In the genomic region with DNA sequence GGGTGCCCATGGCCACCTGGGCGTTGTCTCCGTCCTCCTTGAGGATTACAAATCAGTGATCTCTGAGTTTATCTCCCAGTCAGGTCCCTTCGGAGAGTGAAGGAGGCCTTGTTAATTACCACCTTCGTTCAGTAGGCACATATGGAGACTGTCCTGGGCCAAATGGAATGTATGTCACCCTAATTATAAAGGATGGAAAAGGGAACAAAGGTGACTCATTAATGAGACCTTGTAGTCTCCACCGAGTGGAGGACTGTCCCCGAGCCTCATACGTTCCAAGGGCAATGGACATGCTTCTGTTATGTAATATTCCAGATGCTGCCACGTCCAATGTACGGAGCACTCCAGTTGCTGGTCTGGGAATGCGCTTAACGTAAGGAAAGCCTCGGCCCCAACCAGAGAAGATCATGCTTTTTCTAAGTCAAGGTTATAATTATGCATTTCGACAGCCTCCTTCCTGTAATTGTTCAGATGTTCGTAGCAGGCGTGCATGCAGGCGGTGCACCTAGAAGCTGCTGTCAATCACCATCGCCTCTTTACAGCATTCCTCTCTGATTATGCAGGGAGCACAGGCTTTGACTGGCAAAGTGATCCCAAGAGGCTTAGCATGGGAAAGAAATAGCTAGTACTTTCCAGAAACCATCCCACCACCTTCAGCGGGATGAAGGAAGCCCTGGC, we compare ENCODE assay signal across 19 cellular contexts. TPM values are rescaled to one million over a fixed set of nuclear protein-coding genes. Genes with fewer than 3 reads are reported as not detected.
A peak's percentile ranks its signal among the peaks of the same experiment; 100 is the strongest.
DNase-seq lines count a peak whose midpoint lies in the region; ATAC-seq and TF ChIP-seq lines count a peak whose summit lies in the region.
"Had no signal": no experiment of that assay in that cellular context is flagged by ENCODE, and none has a peak within 500 bp of the region (broad histone marks: within the 10 kb centered on the region; RNA-seq: fewer than 3 reads in every experiment).

No MANE protein-coding gene starts in this region.

- peak in 3 of 4 donors; percentile 19 to 44 (median 19) for ATAC-seq in right lobe of liver

- TF ChIP-seq CTCF in esophagus muscularis mucosa (IDR thresholded peaks at IDR 0.05) (no peak), right lobe of liver (IDR thresholded peaks at IDR 0.05) (no peak), BE2C (IDR thresholded peaks at IDR 0.05; ENCODE audit: low read depth, low read length) (no peak)

- WGBS in esophagus muscularis mucosa: 86% methylated on average over 18 of the region's 18 CpGs
- WGBS in right lobe of liver (ENCODE audit: insufficient coverage, low coverage, low lambda C conversion rate, missing lambda C conversion rate): 78% methylated on average over 17 of the region's 18 CpGs

- peaks cover 34 to 53% (median 45%) of the 10 kb centered on the region in 4 donors for H3K4me1 ChIP-seq in esophagus muscularis mucosa
- peaks cover 0 to 5% (median 1%) of the 10 kb centered on the region in 4 donors for H3K4me1 ChIP-seq in right lobe of liver
- peaks cover 21 to 29% (median 23%) of the 10 kb centered on the region in 3 donors for H3K4me1 ChIP-seq in skeletal muscle tissue (ENCODE audit: control insufficient read depth in 3 of 3, insufficient read depth in 3 of 3, low read length in 3 of 3)
- H3K4me1 ChIP-seq in BE2C: no peaks in the 10 kb centered on the region

- DNase-seq in NCI-H2227 treated with DMSO at 0.1 percent for 48 hours (lab: John Stamatoyannopoulos, UW) (peak; percentile 94), esophagus muscularis mucosa (ENCODE audit: extremely low spot score) (no peak), right lobe of liver (no peak), BE2C (no peak), NCI-H146 treated with DMSO at 0.1 percent for 48 hours (lab: John Stamatoyannopoulos, UW; ENCODE audit: unreplicated experiment) (no peak), NCI-H774 (lab: John Stamatoyannopoulos, UW) (no peak)
- DNase-seq in activated CD4-positive, alpha-beta T cell treated with anti-CD3 and anti-CD28 coated beads, Interleukin-2, amount 50 U/mL, for 1 hour: no peak
- DNase-seq: activated gamma-delta T cell; brain microvascular endothelial cell; kidney glomerular epithelial cell; NCI-H1436 treated with DMSO at 0.1 percent for 48 hours; NCI-H510A; OCI-M1; sigmoid colon; stimulated activated naive CD4-positive, alpha-beta T cell treated with Interleukin-2 at 50 U/mL for 16 hours; SW 1271 had no signal

- TF ChIP-seq POLR2A in esophagus muscularis mucosa (IDR thresholded peaks at IDR 0.05; ENCODE audit: low read depth) (no peak), right lobe of liver (IDR thresholded peaks at IDR 0.05) (no peak)

- H3K27me3 ChIP-seq in esophagus muscularis mucosa (no peaks in the 10 kb centered on the region), right lobe of liver (no peaks in the 10 kb centered on the region), skeletal muscle tissue (ENCODE audit: control insufficient read depth in 3 of 3, insufficient read depth in 3 of 3, low read length in 3 of 3) (no peaks in the 10 kb centered on the region), BE2C (no peaks in the 10 kb centered on the region)
- H3K27me3 ChIP-seq: brain microvascular endothelial cell, sigmoid colon had no signal

- H3K27ac ChIP-seq in esophagus muscularis mucosa (replicated peaks in 1 of 4) (peak overlapping the region; percentile 31 to 65 (median 60)), right lobe of liver (peak overlapping the region in 1 of 3 donors; percentile 39), skeletal muscle tissue (ENCODE audit: low read depth, low read length) (peak overlapping the region; percentile 68)
- H3K27ac ChIP-seq: brain microvascular endothelial cell, KMS-11, WERI-Rb-1 had no signal

- no peaks in the 10 kb centered on the region for H3K36me3 ChIP-seq in esophagus muscularis mucosa
- H3K36me3 ChIP-seq in right lobe of liver: no peaks in the 10 kb centered on the region
- no peaks in the 10 kb centered on the region for H3K36me3 ChIP-seq in skeletal muscle tissue (ENCODE audit: control insufficient read depth in 3 of 3, insufficient read depth in 3 of 3, low read length in 3 of 3)
- no peaks in the 10 kb centered on the region for H3K36me3 ChIP-seq in BE2C
- H3K36me3 ChIP-seq: brain microvascular endothelial cell, sigmoid colon, WERI-Rb-1 had no signal

- H3K4me3 ChIP-seq in esophagus muscularis mucosa (no peak overlapping the region), right lobe of liver (no peak overlapping the region), skeletal muscle tissue (ENCODE audit: low read length in 3 of 3) (no peak overlapping the region), BE2C (ENCODE audit: low read depth, low read length) (no peak overlapping the region)
- H3K4me3 ChIP-seq: sigmoid colon had no signal

- peak overlapping the region in 1 of 3 donors; percentile 51 for H3K9ac ChIP-seq in skeletal muscle tissue (ENCODE audit: low read depth in 1 of 3, low read length in 3 of 3)
- H3K9ac ChIP-seq: KMS-11 had no signal

- H3K9me3 ChIP-seq in esophagus muscularis mucosa (no peaks in the 10 kb centered on the region), right lobe of liver (no peaks in the 10 kb centered on the region), skeletal muscle tissue (ENCODE audit: control insufficient read depth in 3 of 3, low read length in 3 of 3) (no peaks in the 10 kb centered on the region), BE2C (no peaks in the 10 kb centered on the region)
- H3K9me3 ChIP-seq: sigmoid colon had no signal

- intact Hi-C loops in esophagus muscularis mucosa (cut with DNase I): no loop called here
- intact Hi-C loops in right lobe of liver (cut with DNase I): no loop called here

- no peak for TF ChIP-seq EP300 in esophagus muscularis mucosa (IDR thresholded peaks at IDR 0.05)

RNA-seq across cellular contexts. Expression of a gene that starts 22.4 kb away (rescaled TPM):
- total RNA-seq in esophagus muscularis mucosa (10 to 100 TPM; 40.7 to 96.4 (median 64.4) TPM), right lobe of liver (10 to 100 TPM; 21.5 to 44.4 (median 24.9) TPM), skeletal muscle tissue (83.5 TPM)
- 36.1 TPM for polyA plus RNA-seq in BE2C (2012; ENCODE audit: insufficient read depth, insufficient read length, low read depth)
